ENCODE assay signal across 8 cellular contexts in the genomic region with DNA sequence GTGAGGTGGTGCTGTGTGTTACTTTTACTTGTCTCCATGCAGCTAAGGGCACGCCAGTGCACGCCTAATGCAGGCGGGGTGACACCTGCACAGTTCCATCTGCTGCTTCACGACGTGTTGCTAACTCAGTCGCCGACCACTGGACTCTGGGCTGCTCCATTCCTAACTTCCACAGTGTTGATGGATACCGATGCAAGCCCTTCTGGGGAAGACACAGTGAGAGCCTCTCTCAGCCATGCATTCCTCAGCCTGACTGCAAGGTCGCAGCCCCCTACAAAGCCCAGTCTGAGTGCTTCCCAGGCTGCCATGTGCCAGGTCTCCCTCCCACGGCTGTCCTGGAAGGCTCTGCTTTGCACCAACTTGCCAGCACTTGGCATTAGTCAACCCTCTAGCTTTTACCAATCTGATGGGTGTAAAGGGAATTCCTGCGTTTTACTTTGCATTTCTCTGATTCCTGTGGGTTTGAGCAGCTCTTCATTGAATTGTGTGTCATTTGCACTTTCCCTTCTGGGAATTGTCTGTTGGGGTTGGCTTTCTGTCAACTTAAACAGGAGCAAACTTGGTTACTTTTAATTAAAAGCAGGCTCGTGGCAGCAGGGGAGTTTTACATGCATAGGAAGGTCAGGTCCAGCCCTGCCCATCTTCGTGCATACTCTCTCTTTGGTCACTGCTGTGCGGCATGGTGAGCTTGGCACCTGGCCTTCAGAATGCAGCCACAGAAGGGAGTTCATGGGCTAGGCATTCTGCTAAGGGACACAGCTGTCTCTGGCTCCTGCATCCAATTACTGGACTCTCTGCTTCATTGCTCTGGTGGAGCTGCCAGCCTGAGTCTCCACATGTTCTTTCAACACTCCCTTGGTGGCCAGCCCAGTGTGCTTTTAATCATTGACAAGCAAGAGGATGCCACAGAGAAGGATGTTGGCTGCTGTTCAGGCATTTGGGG. TPM values are rescaled to one million over a fixed set of nuclear protein-coding genes. Genes with fewer than 3 reads are reported as not detected.
A peak's percentile ranks its signal among the peaks of the same experiment; 100 is the strongest.
DNase-seq lines count a peak whose midpoint lies in the region; ATAC-seq and FAIRE-seq lines count a peak whose summit lies in the region.

No MANE protein-coding gene starts in this region.

- peaks cover 2% of the 10 kb centered on the region for H3K36me3 Mint-ChIP-seq in activated naive CD8-positive, alpha-beta T cell treated with anti-CD3 and anti-CD28 coated beads, Interleukin-2, amount 50 U/mL, for 24 hours (ENCODE audit: low read depth)

- H3K9me3 Mint-ChIP-seq in activated naive CD8-positive, alpha-beta T cell treated with anti-CD3 and anti-CD28 coated beads, Interleukin-2, amount 50 U/mL, for 24 hours, result peaks cover 20% of the 10 kb centered on the region

- no peaks in the 10 kb centered on the region for H3K4me1 Mint-ChIP-seq in activated naive CD8-positive, alpha-beta T cell treated with anti-CD3 and anti-CD28 coated beads, Interleukin-2, amount 50 U/mL, for 24 hours

- H3K4me3 Mint-ChIP-seq in activated naive CD8-positive, alpha-beta T cell treated with anti-CD3 and anti-CD28 coated beads, Interleukin-2, amount 50 U/mL, for 24 hours, result no peak overlapping the region

- peak; percentile 79 for DNase-seq in Daoy (ENCODE audit: low read depth)
- DNase-seq in RCC 7860 (ENCODE audit: low spot score), result peak; percentile 94
- DNase-seq in fibroblast of the conjunctiva (ENCODE audit: low read depth), result peak; percentile 89
- peak; percentile 30 for DNase-seq in retina
- no peak for DNase-seq in stimulated activated naive CD4-positive, alpha-beta T cell treated with Interleukin-2 at 50 U/mL for 16 hours (lab: John Stamatoyannopoulos, UW)
- no peak for DNase-seq in activated naive CD8-positive, alpha-beta T cell treated with anti-CD3 and anti-CD28 coated beads, Interleukin-2, amount 50 U/mL, for 24 hours

- ATAC-seq in GM21423 (IDR thresholded peaks at IDR 0.05; ENCODE audit: unreplicated experiment) (no peak), GM18511 (IDR thresholded peaks at IDR 0.05; ENCODE audit: unreplicated experiment) (no peak)
- ATAC-seq in activated naive CD8-positive, alpha-beta T cell treated with anti-CD3 and anti-CD28 coated beads, Interleukin-2, amount 50 U/mL, for 24 hours, result no peak

- no peak overlapping the region for H3K27ac Mint-ChIP-seq in activated naive CD8-positive, alpha-beta T cell treated with anti-CD3 and anti-CD28 coated beads, Interleukin-2, amount 50 U/mL, for 24 hours

- FAIRE-seq in RCC 7860 (lab: Jason Lieb, UNC), result peak; percentile 97

- peaks cover 4% of the 10 kb centered on the region for H3K27me3 Mint-ChIP-seq in activated naive CD8-positive, alpha-beta T cell treated with anti-CD3 and anti-CD28 coated beads, Interleukin-2, amount 50 U/mL, for 24 hours

RNA-seq across cellular contexts. Expression of gene SHANK2, which starts 34.6 kb away (rescaled TPM):
- total RNA-seq in Daoy (2014; rRNA removed; shearing (Covaris generic)), result 0.06 and 0.29 TPM in 2 replicates

Comparison
In these comparisons a context has a peak if more than half of its experiments do, and no peak if none do; other contexts are left out.
1. DNase-seq: peak in Daoy (single experiment), RCC 7860 (single experiment), fibroblast of the conjunctiva (single experiment) and retina (single experiment); none in stimulated activated naive CD4-positive, alpha-beta T cell treated with Interleukin-2 at 50 U/mL for 16 hours (single experiment) and activated naive CD8-positive, alpha-beta T cell treated with anti-CD3 and anti-CD28 coated beads, Interleukin-2, amount 50 U/mL, for 24 hours (single experiment).